ENCODE assay signal across 9 cellular contexts in the genomic region with DNA sequence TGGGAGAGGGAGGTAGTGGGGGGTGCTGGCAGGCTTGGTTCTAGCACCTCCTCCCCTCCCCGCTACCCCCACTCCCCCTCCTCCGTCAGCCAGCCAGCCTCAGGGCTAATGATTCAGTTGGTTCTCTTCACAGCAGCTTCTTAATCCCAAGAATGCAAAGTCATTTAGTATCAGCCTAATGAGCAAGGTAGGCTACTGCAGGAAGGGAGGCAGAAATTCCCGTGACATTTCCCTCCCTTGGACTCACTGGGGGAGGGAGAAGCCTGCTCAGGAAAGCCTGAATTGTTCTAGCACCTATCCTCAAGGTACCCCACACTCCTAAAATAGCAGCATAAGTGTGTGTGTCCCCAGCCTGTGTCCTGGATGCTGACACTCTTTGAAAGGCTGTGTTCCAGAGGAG. TPM values are rescaled to one million over a fixed set of nuclear protein-coding genes. Genes with fewer than 3 reads are reported as not detected.
A peak's percentile ranks its signal among the peaks of the same experiment; 100 is the strongest.
DNase-seq lines count a peak whose midpoint lies in the region; ATAC-seq, FAIRE-seq and TF ChIP-seq lines count a peak whose summit lies in the region.
"Had no signal": no experiment of that assay in that cellular context is flagged by ENCODE, and none has a peak within 500 bp of the region (broad histone marks: within the 10 kb centered on the region; RNA-seq: fewer than 3 reads in every experiment).

No MANE protein-coding gene starts in this region.

- H3K27me3 Mint-ChIP-seq in CD8-positive, alpha-beta T cell (ENCODE audit: low read depth), result no peaks in the 10 kb centered on the region

- H3K4me2 ChIP-seq in GM12878 (ENCODE audit: control insufficient read depth, insufficient read depth), result peak overlapping the region; percentile 47

- in situ Hi-C loops in GM12878 (cut with MboI), result no loop called here

- CTCF ChIA-PET in CD8-positive, alpha-beta T cell (lab: Charles Lee), result interaction anchor here (1.7 kb wide), 1 partner anchor 28 kb away, joined by 5 read pairs; no protein-coding TSS in a partner anchor
- CTCF ChIA-PET in GM12878 (lab: Yijun Ruan, JAX), result interaction anchor here (0.9 to 1.5 kb wide), 2 partner anchors 15 to 52 kb away, joined by 3 to 4 read pairs; no protein-coding TSS in a partner anchor

- H3K27ac ChIP-seq in CD8-positive, alpha-beta T cell (ENCODE audit: low read depth, low read length), result no peak overlapping the region
- peak overlapping the region; percentile 67 for H3K27ac ChIP-seq in GM12878 (ENCODE audit: control insufficient read depth, insufficient read depth)
- H3K27ac ChIP-seq in kidney (ENCODE audit: low read depth in 2 of 2, low read length in 2 of 2), result peak overlapping the region; percentile 73 to 74

- DNase-seq in CD8-positive, alpha-beta T cell, result no peak
- DNase-seq in GM12878 (ENCODE audit: low read depth, low spot score) (no peak), kidney (no peak), hippocampal formation (lab: John Stamatoyannopoulos, UW) (no peak), left lobe of liver (ENCODE audit: low spot score) (no peak)
- DNase-seq: DMS153 had no signal

- H3K4me1 ChIP-seq in CD8-positive, alpha-beta T cell (ENCODE audit: insufficient read depth, low read length), result peaks cover 42% of the 10 kb centered on the region
- peaks cover 38% of the 10 kb centered on the region for H3K4me1 ChIP-seq in GM12878 (ENCODE audit: control insufficient read depth, insufficient read depth, low read length)
- H3K4me1 ChIP-seq in kidney (ENCODE audit: control insufficient read depth in 1 of 2, insufficient read depth in 1 of 2, low read depth in 1 of 2, low read length in 2 of 2), result peaks cover 23 to 28% of the 10 kb centered on the region in 2 donors

- H4K20me1 ChIP-seq in GM12878 (ENCODE audit: control insufficient read depth, insufficient read depth), result no peaks in the 10 kb centered on the region

- H3K27me3 ChIP-seq in CD8-positive, alpha-beta T cell (ENCODE audit: insufficient read depth, low read length), result no peaks in the 10 kb centered on the region
- no peaks in the 10 kb centered on the region for H3K27me3 ChIP-seq in GM12878 (replicated peaks in 1 of 2; ENCODE audit: control insufficient read depth in 2 of 2, insufficient read depth in 2 of 2, low read length in 1 of 2)

- H3K4me3 ChIP-seq in CD8-positive, alpha-beta T cell (ENCODE audit: low read depth, low read length), result no peak overlapping the region
- H3K4me3 ChIP-seq in GM12878 (peak overlapping the region; percentile 42; the same call in 1 of the 2 replicates), kidney (ENCODE audit: low read length in 2 of 2) (no peak overlapping the region)

- intact Hi-C loops in CD8-positive, alpha-beta T cell (cut with DNase I, micrococcal nuclease), result no loop called here
- intact Hi-C loops in GM12878 (cut with micrococcal nuclease; ENCODE audit: unreplicated experiment) (no loop called here), kidney (cut with DNase I) (no loop called here)

- FAIRE-seq in GM12878 (lab: Jason Lieb, UNC) (no peak), kidney (lab: Jason Lieb, UNC) (no peak)

- H3K4me3 Mint-ChIP-seq in CD8-positive, alpha-beta T cell, result no peak overlapping the region

- POLR2A ChIA-PET in CD8-positive, alpha-beta T cell (lab: Charles Lee), result interaction anchor here (1.4 kb wide), 1 partner anchor 17 kb away, joined by 3 read pairs; no protein-coding TSS in a partner anchor
- POLR2A ChIA-PET in GM12878 (lab: Charles Lee), result no interaction called here

- peak overlapping the region; percentile 83 for H3K27ac Mint-ChIP-seq in CD8-positive, alpha-beta T cell

- SMC1A ChIA-PET in GM12878 (lab: Charles Lee; ENCODE audit: uncharacterized antibody, unreplicated experiment), result no interaction called here

- no peak for TF ChIP-seq POLR2A in GM12878 (IDR thresholded peaks at IDR 0.05; ENCODE audit: low read depth, low read length)

- H3K9ac ChIP-seq in GM12878 (ENCODE audit: control insufficient read depth, insufficient read depth, low read length) (peak overlapping the region; percentile 10; the same call in 1 of the 2 replicates), kidney (ENCODE audit: low read length in 2 of 2) (no peak overlapping the region)

- RAD21 ChIA-PET in GM12878 (lab: Charles Lee; ENCODE audit: unreplicated experiment), result no interaction called here

- H3K36me3 ChIP-seq in CD8-positive, alpha-beta T cell (ENCODE audit: insufficient read depth, low read length), result no peaks in the 10 kb centered on the region
- H3K36me3 ChIP-seq in GM12878 (ENCODE audit: control insufficient read depth in 2 of 2, insufficient read depth in 2 of 2, low read length in 1 of 2) (peaks cover 0 to 6% of the 10 kb centered on the region in 2 experiments; a peak in 2 of 4 replicates), kidney (ENCODE audit: control insufficient read depth in 1 of 2, insufficient read depth in 2 of 2, low read length in 2 of 2) (no peaks in the 10 kb centered on the region)

- peaks cover 67% of the 10 kb centered on the region for H3K4me1 Mint-ChIP-seq in CD8-positive, alpha-beta T cell (ENCODE audit: low read depth)

- no peak overlapping the region for H2AFZ ChIP-seq in GM12878 (ENCODE audit: control insufficient read depth, low read depth, low read length)

- WGBS in GM12878 (ENCODE audit: insufficient coverage, insufficient replicate concordance, low lambda C conversion rate, missing lambda C conversion rate), result 94% methylated on average over 1 of the region's 3 CpGs

- no peak for TF ChIP-seq EP300 in GM12878 (IDR thresholded peaks at IDR 0.05; ENCODE audit: borderline replicate concordance in 1 of 2, control insufficient read depth in 1 of 2, low read depth in 2 of 2, low read length in 2 of 2)

- TF ChIP-seq CTCF in CD8-positive, alpha-beta T cell (IDR thresholded peaks at IDR 0.05), result no peak
- no peak for TF ChIP-seq CTCF in GM12878 (IDR thresholded peaks at IDR 0.05 in 2 of 3, conservative IDR thresholded peaks at IDR 0.05 in 1 of 3; ENCODE audit: control insufficient read depth in 2 of 3, extremely low read depth in 1 of 3, insufficient read depth in 1 of 3, low read depth in 3 of 3, low read length in 3 of 3)
- no peak for TF ChIP-seq CTCF in kidney (IDR thresholded peaks at IDR 0.05; ENCODE audit: borderline replicate concordance, extremely low read depth, insufficient read depth)

- H3K9me3 Mint-ChIP-seq in CD8-positive, alpha-beta T cell, result no peaks in the 10 kb centered on the region

- no TSS peak for BruUV-seq in GM12878 (replicated peaks; lab: Mats Ljungman, UMichigan)

- no peaks in the 10 kb centered on the region for H3K36me3 Mint-ChIP-seq in CD8-positive, alpha-beta T cell

- no peak for TF ChIP-seq RAD21 in GM12878 (IDR thresholded peaks at IDR 0.05; ENCODE audit: insufficient read depth, low read depth, low read length)

- H3K9me3 ChIP-seq in CD8-positive, alpha-beta T cell (ENCODE audit: low read length), result no peaks in the 10 kb centered on the region
- H3K9me3 ChIP-seq in GM12878 (replicated peaks; ENCODE audit: control insufficient read depth, insufficient read depth, low read length) (no peaks in the 10 kb centered on the region), kidney (ENCODE audit: control insufficient read depth in 1 of 2, low read length in 2 of 2) (no peaks in the 10 kb centered on the region)

- H3K79me2 ChIP-seq in GM12878 (ENCODE audit: control insufficient read depth, insufficient read depth, low read length), result peaks cover 21% of the 10 kb centered on the region

- ATAC-seq in CD8-positive, alpha-beta T cell, result no peak
- ATAC-seq in HG03354 (IDR thresholded peaks at IDR 0.05; ENCODE audit: poor library complexity, severe bottlenecking, unreplicated experiment) (peak; percentile 21), GM12878 (peak; percentile 7; the same call in 2 of the 3 replicates), GM21515 (IDR thresholded peaks at IDR 0.05; ENCODE audit: unreplicated experiment) (no peak), left lobe of liver (no peak), GM19455 (IDR thresholded peaks at IDR 0.05; ENCODE audit: unreplicated experiment) (no peak)

TF ChIP-seq in GM12878, 131 proteins besides CTCF, POLR2A, EP300 and RAD21 (continues in another document):
- TF ChIP-seq TBL1XR1 (IDR thresholded peaks at IDR 0.05; ENCODE audit: low read depth, low read length), result no peak

RNA-seq across cellular contexts. Expression of a gene that starts 29.8 kb away (rescaled TPM):
- total RNA-seq in CD8-positive, alpha-beta T cell, result 10 to 100 TPM; 24.9 to 27.9 TPM
- 27.6 and 44.1 TPM in 2 replicates for total RNA-seq in GM12878 (2013; cell fraction: nucleolus; rRNA removed)
- total RNA-seq in GM12878 (2014; rRNA removed) (23.5 and 26.5 TPM in 2 replicates), GM12878 (2014; rRNA removed; fragmentation: Illumina TruSeq; extraction: Trizol) (15.9 and 21.9 TPM in 2 replicates), GM12878 (2021) (56.1 and 57.9 TPM in 2 replicates), kidney (92.0 TPM), left lobe of liver (61.3 TPM)
- polyA plus RNA-seq in GM12878 (2011; ENCODE audit: low read depth), result 10.8 TPM
- polyA plus RNA-seq in GM12878 (2011; rRNA removed) (33.3 and 73.2 TPM in 2 replicates), GM12878 (2014; fragmentation: Illumina TruSeq; extraction: Trizol) (21.9 and 36.4 TPM in 2 replicates), GM12878 (2014; fragmentation: Nextera tagmentation; extraction: Ambion mirVana) (1 to 10 TPM; 1.3 to 2.1 TPM), GM12878 (2014; rRNA removed) (36.2 and 36.3 TPM in 2 replicates), GM12878 (2016; fragmentation: Nextera tagmentation; extraction: Ambion mirVana) (10 to 100 TPM; 24.5 to 27.5 TPM), kidney (ENCODE audit: insufficient read depth, low read depth, low replicate concordance) (43.6 TPM)
- polyA plus RNA-seq in GM12878 (2011; cell fraction: cytosol; rRNA removed), result 73.7 and 83.9 TPM in 2 replicates
- polyA plus RNA-seq in GM12878 (2011; cell fraction: nucleus; rRNA removed), result 69.1 and 75.9 TPM in 2 replicates
- 22.0 and 26.6 TPM in 2 replicates for polyA plus RNA-seq in GM12878 (2012)
- polyA minus RNA-seq in GM12878 (2011; rRNA and poly(A)+ RNA removed), result 137 and 139 TPM in 2 replicates
- 32.7 and 33.5 TPM in 2 replicates for polyA minus RNA-seq in GM12878 (2011; cell fraction: cytosol; rRNA and poly(A)+ RNA removed)
- polyA minus RNA-seq in GM12878 (2011; cell fraction: nucleus; rRNA and poly(A)+ RNA removed), result 38.8 and 49.5 TPM in 2 replicates

Comparison
In these comparisons a context has a peak if more than half of its experiments do, and no peak if none do; other contexts are left out.
1. ATAC-seq: peak in HG03354 (single experiment) and GM12878 (single experiment); none in CD8-positive, alpha-beta T cell (single experiment), GM21515 (single experiment), left lobe of liver (single experiment) and GM19455 (single experiment).